9 cellular contexts compared by ENCODE assay signal in the genomic region with DNA sequence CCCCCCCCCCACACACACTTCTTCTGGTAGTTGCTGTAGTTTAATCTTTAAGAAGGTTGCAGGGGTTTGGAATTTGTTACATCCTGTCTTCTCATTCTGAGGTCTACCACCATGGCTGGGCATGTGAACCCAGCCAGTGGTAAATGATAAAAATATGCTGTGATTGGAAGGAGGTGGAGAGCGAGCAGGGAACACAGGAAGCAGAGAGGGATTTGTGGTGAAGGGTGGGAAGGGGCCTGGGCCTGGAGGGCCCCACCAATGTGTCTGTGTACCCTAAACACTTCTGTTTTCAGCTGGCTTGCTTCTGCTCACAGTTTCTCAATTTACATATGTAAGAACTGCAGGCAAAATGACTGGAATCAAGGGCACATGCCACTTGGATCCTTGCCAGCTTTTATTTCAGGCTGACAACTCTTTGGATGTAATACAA.
DNase-seq lines count a peak whose midpoint lies in the region; TF ChIP-seq lines count a peak whose summit lies in the region.
"Had no signal": no experiment of that assay in that cellular context is flagged by ENCODE, and none has a peak within 500 bp of the region (broad histone marks: within the 10 kb centered on the region; RNA-seq: fewer than 3 reads in every experiment).

No MANE protein-coding gene starts in this region.

- DNase-seq in COLO668 (lab: John Stamatoyannopoulos, UW; ENCODE audit: unreplicated experiment), result peak; percentile 86
- peak; percentile 43 for DNase-seq in MV-4-11 (lab: John Stamatoyannopoulos, UW)
- peak; percentile 36 for DNase-seq in RPMI8226
- peak; percentile 44 for DNase-seq in kidney epithelial cell (ENCODE audit: low read depth)
- no peak for DNase-seq in activated effector memory CD4-positive, alpha-beta T cell treated with Interleukin-2 at 50 U/mL for 16 hours
- no peak for DNase-seq in activated CD4-positive, alpha-beta T cell treated with anti-CD3 and anti-CD28 coated beads for 1 hour
- no peak for DNase-seq in H7
- no peak for DNase-seq in right atrium auricular region (ENCODE audit: low spot score)
- DNase-seq: GOT3 had no signal

- peaks cover 0 to 8% of the 10 kb centered on the region in 2 donors for H3K4me1 ChIP-seq in right atrium auricular region

- H3K9me3 ChIP-seq in right atrium auricular region, result no peaks in the 10 kb centered on the region

- H3K4me3 ChIP-seq in kidney epithelial cell (ENCODE audit: low read depth, low read length) (no peak overlapping the region), H7 (ENCODE audit: insufficient read depth, low read depth, low read length) (no peak overlapping the region), right atrium auricular region (no peak overlapping the region)

- H3K27ac ChIP-seq in right atrium auricular region, result no peak overlapping the region

- TF ChIP-seq CTCF in kidney epithelial cell (IDR thresholded peaks at IDR 0.05; ENCODE audit: insufficient read depth, low read length, poor library complexity, severe bottlenecking) (no peak), right atrium auricular region (IDR thresholded peaks at IDR 0.05) (no peak)

- H3K36me3 ChIP-seq in kidney epithelial cell (ENCODE audit: control insufficient read depth, insufficient read depth, low read length) (no peaks in the 10 kb centered on the region), H7 (replicated peaks; ENCODE audit: control insufficient read depth, insufficient read depth, low read length) (no peaks in the 10 kb centered on the region), right atrium auricular region (no peaks in the 10 kb centered on the region)

- H3K27me3 ChIP-seq in kidney epithelial cell (ENCODE audit: control insufficient read depth, insufficient read depth, low read length) (no peaks in the 10 kb centered on the region), H7 (ENCODE audit: control insufficient read depth, insufficient read depth, low read length) (no peaks in the 10 kb centered on the region), right atrium auricular region (no peaks in the 10 kb centered on the region)

Comparison
In these comparisons a context has a peak if more than half of its experiments do, and no peak if none do; other contexts are left out.
1. DNase-seq: peak in COLO668 (single experiment), MV-4-11 (single experiment), RPMI8226 (single experiment) and kidney epithelial cell (single experiment); none in activated effector memory CD4-positive, alpha-beta T cell treated with Interleukin-2 at 50 U/mL for 16 hours (single experiment), activated CD4-positive, alpha-beta T cell treated with anti-CD3 and anti-CD28 coated beads for 1 hour (single experiment), H7 (single experiment) and right atrium auricular region (single experiment).